Comparison of ENCODE assay signal across 8 cellular contexts in genomic region chr11:10933455-10934292, GRCh38.
DNase-seq lines count a peak whose midpoint lies in the region; ATAC-seq and TF ChIP-seq lines count a peak whose summit lies in the region.

No MANE protein-coding gene starts in this region.

- H3K36me3 ChIP-seq in Peyer's patch: no peaks in the 10 kb centered on the region

- no peaks in the 10 kb centered on the region for H3K36me3 Mint-ChIP-seq in activated T-helper 17 cell treated with anti-CD3 and anti-CD28 coated beads, Interleukin-2, amount 50 U/mL, for 72 hours (ENCODE audit: low read depth)
- H3K36me3 Mint-ChIP-seq in nephron (ENCODE audit: low read depth): no peaks in the 10 kb centered on the region

- peak overlapping the region; percentile 36 for H3K4me3 ChIP-seq in Jurkat, Clone E6-1 (ENCODE audit: low read length)
- H3K4me3 ChIP-seq in Peyer's patch: peak overlapping the region; percentile 9 to 42 (median 35)

- H3K27me3 Mint-ChIP-seq in activated T-helper 17 cell treated with anti-CD3 and anti-CD28 coated beads, Interleukin-2, amount 50 U/mL, for 72 hours: peaks cover 15% of the 10 kb centered on the region
- peaks cover 16% of the 10 kb centered on the region for H3K27me3 Mint-ChIP-seq in nephron (ENCODE audit: low read depth)

- peak; percentile 81 for ATAC-seq in GM21528 (IDR thresholded peaks at IDR 0.05; ENCODE audit: low FRiP score, unreplicated experiment)
- ATAC-seq in activated T-helper 17 cell treated with anti-CD3 and anti-CD28 coated beads, Interleukin-2, amount 50 U/mL, for 72 hours (replicated peaks): peak; percentile 88

- peak overlapping the region in 3 of 4 donors; percentile 42 to 84 (median 68) for H3K27ac ChIP-seq in Peyer's patch

- H3K4me3 Mint-ChIP-seq in activated T-helper 17 cell treated with anti-CD3 and anti-CD28 coated beads, Interleukin-2, amount 50 U/mL, for 72 hours: peak overlapping the region; percentile 72
- H3K4me3 Mint-ChIP-seq in nephron: peak overlapping the region; percentile 79 to 90 (median 83)

- H3K27me3 ChIP-seq in Peyer's patch: no peaks in the 10 kb centered on the region

- peaks cover 8% of the 10 kb centered on the region for H3K4me1 Mint-ChIP-seq in activated T-helper 17 cell treated with anti-CD3 and anti-CD28 coated beads, Interleukin-2, amount 50 U/mL, for 72 hours
- peaks cover 28% of the 10 kb centered on the region for H3K4me1 Mint-ChIP-seq in nephron

- DNase-seq in DMS114 treated with DMSO at 0.1 percent for 48 hours (lab: John Stamatoyannopoulos, UW; ENCODE audit: unreplicated experiment): peak; percentile 86
- DNase-seq in Jurkat, Clone E6-1 (ENCODE audit: low read depth, low spot score): peak; percentile 60
- DNase-seq in Peyer's patch: peak; percentile 82 to 95 (median 90)
- DNase-seq in fibroblast of peridontal ligament (ENCODE audit: extremely low read depth): peak; percentile 95
- peak; percentile 74 for DNase-seq in stimulated activated naive CD4-positive, alpha-beta T cell treated with Interleukin-2 at 50 U/mL for 16 hours (lab: John Stamatoyannopoulos, UW)

- TF ChIP-seq POLR2A in Peyer's patch (IDR thresholded peaks at IDR 0.05): no peak

- H3K9me3 Mint-ChIP-seq in activated T-helper 17 cell treated with anti-CD3 and anti-CD28 coated beads, Interleukin-2, amount 50 U/mL, for 72 hours: no peaks in the 10 kb centered on the region
- no peaks in the 10 kb centered on the region for H3K9me3 Mint-ChIP-seq in nephron

- H3K9me3 ChIP-seq in Peyer's patch: peaks cover 0 to 5% (median 0%) of the 10 kb centered on the region in 4 donors

- peaks cover 0 to 11% (median 3%) of the 10 kb centered on the region in 4 donors for H3K4me1 ChIP-seq in Peyer's patch

- no peak overlapping the region for H3K27ac Mint-ChIP-seq in activated T-helper 17 cell treated with anti-CD3 and anti-CD28 coated beads, Interleukin-2, amount 50 U/mL, for 72 hours
- peak overlapping the region; percentile 68 to 95 (median 86) for H3K27ac Mint-ChIP-seq in nephron

- TF ChIP-seq CTCF in Peyer's patch (IDR thresholded peaks at IDR 0.05) (peak; percentile 87 to 99 (median 96)), nephron (IDR thresholded peaks at IDR 0.05; ENCODE audit: unreplicated experiment in 3 of 3) (peak; percentile 96 to 99 (median 97))

Comparison
In these comparisons a context has a peak if more than half of its experiments do, and no peak if none do; other contexts are left out.
1. Peak in every context shown above with its lines: DNase-seq, ATAC-seq, H3K4me3 ChIP-seq and H3K27ac ChIP-seq.